ENCODE assay signal across 8 cellular contexts in genomic region chr19:14479985-14480694, GRCh38. TPM values are rescaled to one million over a fixed set of nuclear protein-coding genes. Genes with fewer than 3 reads are reported as not detected.
A peak's percentile ranks its signal among the peaks of the same experiment; 100 is the strongest.
DNase-seq lines count a peak whose midpoint lies in the region; ATAC-seq, FAIRE-seq and TF ChIP-seq lines count a peak whose summit lies in the region.

No MANE protein-coding gene starts in this region.

- H4K5ac ChIP-seq in mesendoderm (ENCODE audit: low read length): no peak overlapping the region

- CTCF ChIA-PET in BJ (lab: Yijun Ruan, JAX): interaction anchor here (0.6 to 3.8 kb wide), 17 partner anchors 8 to 351 kb away, joined by 3 to 32 read pairs (median 4); partner anchors contain the start of genes ASF1B, DNAJB1 and NDUFB7

- H3K4me3 ChIP-seq in BJ (ENCODE audit: low read depth, low read length) (no peak overlapping the region), choroid plexus epithelial cell (ENCODE audit: low read depth, low read length) (no peak overlapping the region), mesendoderm (ENCODE audit: low read length) (no peak overlapping the region)

- no peak overlapping the region for H3K4ac ChIP-seq in mesendoderm (ENCODE audit: low read depth, low read length)

- H3K27ac ChIP-seq in mesendoderm (ENCODE audit: low read depth, low read length): no peak overlapping the region

- no peak overlapping the region for H3K23ac ChIP-seq in mesendoderm (ENCODE audit: low read length)

- H3K4me2 ChIP-seq in mesendoderm (ENCODE audit: low read length): no peak overlapping the region

- H3K4me1 ChIP-seq in mesendoderm (ENCODE audit: control insufficient read depth, low read depth, low read length): peaks cover 2% of the 10 kb centered on the region

- H2BK120ac ChIP-seq in mesendoderm (ENCODE audit: low read depth, low read length): no peak overlapping the region

- H3K36me3 ChIP-seq in BJ (ENCODE audit: control insufficient read depth, insufficient read depth, low read length) (peaks cover 34% of the 10 kb centered on the region), mesendoderm (ENCODE audit: control insufficient read depth, insufficient read depth, low read length) (no peaks in the 10 kb centered on the region)

- no peak overlapping the region for H2BK5ac ChIP-seq in mesendoderm (ENCODE audit: low read length)

- FAIRE-seq in HTR-8/SVneo (lab: Jason Lieb, UNC): peak; percentile 4

- H3K27me3 ChIP-seq in BJ (ENCODE audit: control insufficient read depth, insufficient read depth, low read length) (no peaks in the 10 kb centered on the region), mesendoderm (ENCODE audit: insufficient read depth, low read length, poor library complexity) (no peaks in the 10 kb centered on the region)

- H3K56ac ChIP-seq in mesendoderm (ENCODE audit: low read length): no peak overlapping the region

- no peak overlapping the region for H4K8ac ChIP-seq in mesendoderm (ENCODE audit: low read depth, low read length)

- WGBS in mesendoderm (ENCODE audit: extremely low coverage, insufficient coverage, low lambda C conversion rate): no CpG with 5 or more reads among the region's 42 CpGs

- TF ChIP-seq CTCF in BJ (IDR thresholded peaks at IDR 0.05; ENCODE audit: insufficient read depth, low read depth, low read length) (peak; percentile 82), choroid plexus epithelial cell (conservative IDR thresholded peaks at IDR 0.05; ENCODE audit: low read depth, low read length) (peak; percentile 76)

- peak overlapping the region; percentile 20 for H3K9ac ChIP-seq in mesendoderm (ENCODE audit: low read length)

- POLR2A ChIA-PET in BJ (lab: Charles Lee): no interaction called here

- H3K79me1 ChIP-seq in mesendoderm (ENCODE audit: low read length): no peaks in the 10 kb centered on the region

- DNase-seq in BJ (ENCODE audit: low read depth) (no peak), HTR-8/SVneo (ENCODE audit: insufficient read length, low spot score) (no peak), choroid plexus epithelial cell (ENCODE audit: low read depth) (peak; percentile 45), mesendoderm (peak; percentile 82)
- DNase-seq in activated CD4-positive, alpha-beta T cell treated with anti-CD3 and anti-CD28 coated beads for 24 hours (ENCODE audit: low read depth in 2 of 2): peak; percentile 54 to 57
- DNase-seq in stimulated activated naive CD4-positive, alpha-beta T cell treated with Interleukin-2 at 50 U/mL for 16 hours (lab: John Stamatoyannopoulos, UW): peak; percentile 58

- no peak overlapping the region for H3K18ac ChIP-seq in mesendoderm (ENCODE audit: low read length)

- no peak overlapping the region for H2AK5ac ChIP-seq in mesendoderm (ENCODE audit: low read length)

- no peak overlapping the region for H2BK15ac ChIP-seq in mesendoderm (replicated peaks; ENCODE audit: low read depth)

- ATAC-seq in GM18502 (IDR thresholded peaks at IDR 0.05; ENCODE audit: poor library complexity, unreplicated experiment) (no peak), esophagus mucosa (no peak)

- H3K79me2 ChIP-seq in mesendoderm (ENCODE audit: control insufficient read depth, insufficient read depth, low read length): no peaks in the 10 kb centered on the region

RNA-seq across cellular contexts. Expression of gene PTGER1, which starts 5.0 kb away (rescaled TPM):
- 0.63 and 1.0 TPM in 2 replicates for polyA plus RNA-seq in BJ (2011; rRNA removed)
- polyA minus RNA-seq in BJ (2011; rRNA and poly(A)+ RNA removed): 0.38 and 0.41 TPM in 2 replicates
- 0.11 TPM for polyA plus RNA-seq in mesendoderm (2013, experiment 1 of 2)
- polyA plus RNA-seq in mesendoderm (2013, experiment 2 of 2): 0.07 TPM
- 0.44 TPM for total RNA-seq in esophagus mucosa

RNA-seq across cellular contexts. Expression of gene GIPC1, which starts 15.8 kb away (rescaled TPM):
- polyA plus RNA-seq in BJ (2011; rRNA removed): 92.3 and 119 TPM in 2 replicates
- polyA minus RNA-seq in BJ (2011; rRNA and poly(A)+ RNA removed): 43.2 and 57.9 TPM in 2 replicates
- polyA plus RNA-seq in mesendoderm (2013, experiment 1 of 2): 47.1 TPM
- polyA plus RNA-seq in mesendoderm (2013, experiment 2 of 2): 46.7 TPM
- total RNA-seq in esophagus mucosa: 254 TPM

RNA-seq across cellular contexts. Expression of gene DNAJB1, which starts 38.1 kb away (rescaled TPM):
- 114 and 133 TPM in 2 replicates for polyA plus RNA-seq in BJ (2011; rRNA removed)
- polyA minus RNA-seq in BJ (2011; rRNA and poly(A)+ RNA removed): 46.5 and 52.6 TPM in 2 replicates
- 28.6 TPM for polyA plus RNA-seq in mesendoderm (2013, experiment 1 of 2)
- 30.0 TPM for polyA plus RNA-seq in mesendoderm (2013, experiment 2 of 2)
- total RNA-seq in esophagus mucosa: 337 TPM

RNA-seq across cellular contexts. Expression of gene PKN1, which starts 47.0 kb away (rescaled TPM):
- polyA plus RNA-seq in BJ (2011; rRNA removed): 73.5 and 117 TPM in 2 replicates
- 102 and 151 TPM in 2 replicates for polyA minus RNA-seq in BJ (2011; rRNA and poly(A)+ RNA removed)
- 35.9 TPM for polyA plus RNA-seq in mesendoderm (2013, experiment 1 of 2)
- polyA plus RNA-seq in mesendoderm (2013, experiment 2 of 2): 37.9 TPM
- total RNA-seq in esophagus mucosa: 10.5 TPM

RNA-seq across cellular contexts. Expression of gene TECR, which starts 49.3 kb away (rescaled TPM):
- polyA plus RNA-seq in BJ (2011; rRNA removed): 63.2 and 95.9 TPM in 2 replicates
- 94.4 and 169 TPM in 2 replicates for polyA minus RNA-seq in BJ (2011; rRNA and poly(A)+ RNA removed)
- polyA plus RNA-seq in mesendoderm (2013, experiment 1 of 2): 154 TPM
- polyA plus RNA-seq in mesendoderm (2013, experiment 2 of 2): 152 TPM
- 341 TPM for total RNA-seq in esophagus mucosa

Comparison
In these comparisons a context has a peak if more than half of its experiments do, and no peak if none do; other contexts are left out.
1. DNase-seq: peak in activated CD4-positive, alpha-beta T cell treated with anti-CD3 and anti-CD28 coated beads for 24 hours (2 of 2), choroid plexus epithelial cell (single experiment), mesendoderm (single experiment) and stimulated activated naive CD4-positive, alpha-beta T cell treated with Interleukin-2 at 50 U/mL for 16 hours (single experiment); none in BJ (single experiment) and HTR-8/SVneo (single experiment).